17 cellular contexts compared by ENCODE assay signal in the genomic region with DNA sequence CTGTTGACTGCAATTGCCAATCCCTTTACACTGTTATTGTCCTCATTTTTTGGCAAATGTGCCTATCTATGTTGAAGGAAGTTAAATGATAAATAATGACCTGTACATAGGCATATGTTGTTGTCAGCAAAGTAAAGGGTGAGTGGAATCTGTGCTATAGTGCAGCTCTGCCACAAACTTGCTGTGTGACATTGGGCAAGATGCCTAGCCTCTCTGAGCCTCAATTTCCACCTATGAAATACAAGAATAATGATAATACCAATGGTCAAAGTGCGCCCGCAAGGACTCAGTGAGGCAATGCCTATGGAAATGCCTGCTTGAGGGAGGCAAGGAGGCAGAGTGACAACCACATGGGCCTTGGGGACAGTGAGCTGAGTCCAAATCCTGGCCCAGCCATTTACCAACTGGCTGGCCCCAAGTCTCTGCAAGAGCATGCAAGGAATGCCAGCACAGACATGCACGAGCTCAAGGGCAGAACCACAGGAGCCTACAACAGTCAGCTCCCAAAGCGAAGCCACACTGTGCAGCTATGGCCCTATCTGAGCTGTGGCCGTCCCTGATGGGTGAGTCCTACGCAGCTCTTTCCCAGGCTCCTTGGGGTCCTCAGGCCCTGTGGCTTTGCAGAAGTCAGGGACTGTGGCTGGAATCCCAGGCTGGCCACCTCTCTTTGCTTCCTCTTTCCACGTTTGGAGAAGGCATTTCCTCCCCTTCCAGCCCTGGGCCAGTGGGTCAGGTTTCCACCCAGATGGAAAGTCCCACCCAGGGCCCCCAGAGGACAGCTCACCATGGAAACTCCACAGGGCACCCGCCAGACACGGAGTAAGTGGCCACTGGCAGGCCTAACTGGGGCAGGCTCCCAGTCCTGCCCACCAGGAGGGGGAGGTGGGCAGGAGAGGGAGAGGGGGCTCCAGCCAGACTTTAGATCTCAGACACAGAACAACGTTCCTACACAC.
DNase-seq lines count a peak whose midpoint lies in the region; ATAC-seq and TF ChIP-seq lines count a peak whose summit lies in the region.
"Had no signal": no experiment of that assay in that cellular context is flagged by ENCODE, and none has a peak within 500 bp of the region (broad histone marks: within the 10 kb centered on the region; RNA-seq: fewer than 3 reads in every experiment).

No MANE protein-coding gene starts in this region.

- H3K27ac ChIP-seq in lower lobe of right lung, result peak overlapping the region; percentile 1
- peak overlapping the region; percentile 1 for H3K27ac ChIP-seq in psoas muscle
- H3K27ac ChIP-seq: 22Rv1, HL-60, PC-9 had no signal

- H3K27me3 ChIP-seq in lower lobe of right lung (ENCODE audit: low read depth) (no peaks in the 10 kb centered on the region), psoas muscle (ENCODE audit: insufficient read depth in 3 of 3, low read length in 2 of 3) (no peaks in the 10 kb centered on the region)

- TF ChIP-seq CTCF in lower lobe of right lung (IDR thresholded peaks at IDR 0.05) (no peak), psoas muscle (IDR thresholded peaks at IDR 0.05) (no peak)

- H3K36me3 ChIP-seq in lower lobe of right lung (no peaks in the 10 kb centered on the region), psoas muscle (ENCODE audit: insufficient read depth in 1 of 2, low read depth in 1 of 2) (no peaks in the 10 kb centered on the region)

- peaks cover 30% of the 10 kb centered on the region for H3K4me1 ChIP-seq in lower lobe of right lung
- H3K4me1 ChIP-seq in psoas muscle, result peaks cover 44% of the 10 kb centered on the region

- peak; percentile 33 for DNase-seq in Right ventricle myocardium superior
- DNase-seq in cardiac septum (ENCODE audit: low spot score), result no peak
- peak; percentile 32 for DNase-seq in astrocyte of the hippocampus (ENCODE audit: low read depth, low spot score)
- no peak for DNase-seq in lower lobe of right lung
- no peak for DNase-seq in psoas muscle
- DNase-seq in activated effector memory CD4-positive, alpha-beta T cell treated with anti-CD3 and anti-CD28 coated beads, Interleukin-2, amount 50 U/mL, for 16 hours, result no peak
- DNase-seq in stimulated activated CD4-positive, alpha-beta T cell treated with anti-CD3 and anti-CD28 coated beads, Interleukin-15, amount 100 ng/mL, for 24 hours, result no peak
- no peak for DNase-seq in activated T-cell treated with anti-CD3 and anti-CD28 coated beads, Interleukin-2, amount 50 U/mL, for 1 hour
- DNase-seq: DMS 273 treated with DMSO at 0.1 percent for 48 hours, EL, KBM-7, NCI-H1694, NCI-H2107, NCI-H345, PC-9 had no signal

- ATAC-seq in Right ventricle myocardium superior (ENCODE audit: poor library complexity) (no peak), lower lobe of right lung (no peak), psoas muscle (peak; percentile 36 to 73 (median 64))

- WGBS in psoas muscle, 3 donors, result 22 to 38% (median 31%) methylated on average over 10 of the region's 10 CpGs

- no peak overlapping the region for H3K4me3 ChIP-seq in lower lobe of right lung
- H3K4me3 ChIP-seq in psoas muscle, result no peak overlapping the region
- H3K4me3 ChIP-seq: PC-9 had no signal

- intact Hi-C loops in Right ventricle myocardium superior (cut with DNase I) (no loop called here), cardiac septum (cut with DNase I) (no loop called here), lower lobe of right lung (cut with DNase I) (no loop called here), psoas muscle (cut with DNase I) (loop anchor here in 1 of 2 donors (10.0 kb wide), 2 partner anchors 59 to 279 kb away; no protein-coding TSS in a partner anchor)

- no peaks in the 10 kb centered on the region for H3K9me3 ChIP-seq in lower lobe of right lung
- no peaks in the 10 kb centered on the region for H3K9me3 ChIP-seq in psoas muscle

Comparison
In these comparisons a context has a peak if more than half of its experiments do, and no peak if none do; other contexts are left out.
1. DNase-seq: peak in Right ventricle myocardium superior (single experiment) and astrocyte of the hippocampus (single experiment); none in cardiac septum (single experiment), lower lobe of right lung (single experiment), psoas muscle (0 of 2), activated effector memory CD4-positive, alpha-beta T cell treated with anti-CD3 and anti-CD28 coated beads, Interleukin-2, amount 50 U/mL, for 16 hours (single experiment), stimulated activated CD4-positive, alpha-beta T cell treated with anti-CD3 and anti-CD28 coated beads, Interleukin-15, amount 100 ng/mL, for 24 hours (single experiment) and activated T-cell treated with anti-CD3 and anti-CD28 coated beads, Interleukin-2, amount 50 U/mL, for 1 hour (single experiment).
2. ATAC-seq: peak in psoas muscle (4 of 4); none in Right ventricle myocardium superior (single experiment) and lower lobe of right lung (0 of 2).